7 cellular contexts compared by ENCODE assay signal in the genomic region with DNA sequence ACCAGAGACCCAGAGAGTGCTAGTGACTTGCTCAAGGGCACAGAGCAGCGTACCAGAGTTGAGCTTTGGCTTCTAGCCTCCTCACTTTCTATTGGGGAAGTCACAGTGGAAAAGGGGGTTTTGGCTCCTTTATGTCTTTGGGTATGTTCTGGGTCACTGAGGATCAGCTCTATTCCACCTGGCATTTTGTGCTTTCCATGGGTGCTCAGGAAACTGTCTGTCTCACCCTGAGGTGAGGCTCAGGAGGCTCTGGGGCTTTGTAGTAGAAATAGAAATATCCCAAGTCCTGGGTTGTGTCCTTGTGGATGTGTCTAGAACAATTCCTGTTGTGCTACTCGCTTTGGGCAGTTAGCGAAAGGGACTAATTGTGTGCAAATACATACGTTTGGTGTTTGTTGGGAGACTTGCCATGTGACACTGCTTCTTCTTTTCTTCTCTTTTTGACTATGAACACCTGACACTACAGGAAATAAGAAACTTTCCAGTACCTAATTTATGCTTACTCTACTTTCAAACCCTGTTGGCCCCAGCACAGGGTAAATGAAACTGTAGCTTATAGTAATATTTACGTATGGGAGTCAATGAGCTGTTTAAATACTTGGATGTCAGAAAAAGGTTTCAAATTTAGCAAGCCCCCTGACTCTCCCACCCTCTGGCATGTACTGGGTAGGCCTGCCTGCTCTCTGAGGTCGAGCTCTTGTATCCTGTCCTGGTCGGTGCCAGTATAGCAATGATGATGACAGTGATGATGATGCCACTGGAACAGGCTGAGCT. TPM values are rescaled to one million over a fixed set of nuclear protein-coding genes. Genes with fewer than 3 reads are reported as not detected.
DNase-seq lines count a peak whose midpoint lies in the region; ATAC-seq and TF ChIP-seq lines count a peak whose summit lies in the region.

No MANE protein-coding gene starts in this region.

- no peak overlapping the region for H3K4me3 Mint-ChIP-seq in activated CD8-positive, alpha-beta T cell treated with anti-CD3 and anti-CD28 coated beads, Interleukin-2, amount 10 ng/mL, durations not matched to agents 7 days and 5 days
- H3K4me3 Mint-ChIP-seq in HFFc6 = no peak overlapping the region

- no peaks in the 10 kb centered on the region for H3K27me3 Mint-ChIP-seq in activated CD8-positive, alpha-beta T cell treated with anti-CD3 and anti-CD28 coated beads, Interleukin-2, amount 10 ng/mL, durations not matched to agents 7 days and 5 days (ENCODE audit: low read depth)
- H3K27me3 Mint-ChIP-seq in HFFc6 (ENCODE audit: insufficient read depth) = peaks cover 11% of the 10 kb centered on the region

- peak; percentile 22 for TF ChIP-seq POLR2A in GM19099 (IDR thresholded peaks at IDR 0.05; ENCODE audit: extremely low read depth, insufficient read length, low read depth)

- peak; percentile 57 for ATAC-seq in HG02981 (IDR thresholded peaks at IDR 0.05; ENCODE audit: unreplicated experiment)
- ATAC-seq in activated CD8-positive, alpha-beta T cell treated with anti-CD3 and anti-CD28 coated beads, Interleukin-2, amount 10 ng/mL, durations not matched to agents 7 days and 5 days = peak; percentile 44
- ATAC-seq in left colon = no peak

- POLR2A ChIA-PET in activated CD8-positive, alpha-beta T cell treated with anti-CD3 and anti-CD28 coated beads, Interleukin-2, amount 10 ng/mL, durations not matched to agents 7 days and 5 days (lab: Charles Lee) = interaction anchor here (0.5 to 5.5 kb wide), 14 partner anchors 10 to 762 kb away, joined by 3 to 74 read pairs (median 8); a partner anchor contains a TSS

- H3K9me3 Mint-ChIP-seq in activated CD8-positive, alpha-beta T cell treated with anti-CD3 and anti-CD28 coated beads, Interleukin-2, amount 10 ng/mL, durations not matched to agents 7 days and 5 days (ENCODE audit: insufficient read depth) = no peaks in the 10 kb centered on the region
- no peaks in the 10 kb centered on the region for H3K9me3 Mint-ChIP-seq in HFFc6

- intact Hi-C loops in left colon (cut with DNase I, micrococcal nuclease) = no loop called here

- peaks cover 39% of the 10 kb centered on the region for H3K4me1 Mint-ChIP-seq in activated CD8-positive, alpha-beta T cell treated with anti-CD3 and anti-CD28 coated beads, Interleukin-2, amount 10 ng/mL, durations not matched to agents 7 days and 5 days (ENCODE audit: low read depth)
- peaks cover 37% of the 10 kb centered on the region for H3K4me1 Mint-ChIP-seq in HFFc6 (ENCODE audit: low read depth)

- H3K36me3 Mint-ChIP-seq in activated CD8-positive, alpha-beta T cell treated with anti-CD3 and anti-CD28 coated beads, Interleukin-2, amount 10 ng/mL, durations not matched to agents 7 days and 5 days (ENCODE audit: low read depth) = peaks cover 44% of the 10 kb centered on the region
- peaks cover 44% of the 10 kb centered on the region for H3K36me3 Mint-ChIP-seq in HFFc6 (ENCODE audit: low read depth)

- no peak overlapping the region for H3K27ac Mint-ChIP-seq in activated CD8-positive, alpha-beta T cell treated with anti-CD3 and anti-CD28 coated beads, Interleukin-2, amount 10 ng/mL, durations not matched to agents 7 days and 5 days
- no peak overlapping the region for H3K27ac Mint-ChIP-seq in HFFc6

- no peak for TF ChIP-seq CTCF in HFFc6 (IDR thresholded peaks at IDR 0.05)

- DNase-seq in activated CD8-positive, alpha-beta T cell treated with anti-CD3 and anti-CD28 coated beads, Interleukin-2, amount 10 ng/mL, durations not matched to agents 7 days and 5 days = peak; percentile 58
- DNase-seq in stimulated activated CD4-positive, alpha-beta T cell treated with anti-CD3 and anti-CD28 coated beads, Interleukin-4, amount 100 ng/mL, for 4 hours = peak; percentile 21 to 46
- no peak for DNase-seq in left colon
- no peak for DNase-seq in cerebellum (ENCODE audit: low spot score)
- DNase-seq in HFFc6 = no peak

- CTCF ChIA-PET in activated CD8-positive, alpha-beta T cell treated with anti-CD3 and anti-CD28 coated beads, Interleukin-2, amount 10 ng/mL, durations not matched to agents 7 days and 5 days (lab: Charles Lee) = interaction anchor here (0.6 to 3.4 kb wide), 15 partner anchors 10 to 203 kb away, joined by 3 to 24 read pairs (median 6); a partner anchor contains a TSS

RNA-seq across cellular contexts. Expression of a gene that starts 35.6 kb away (rescaled TPM):
- 10 to 100 TPM; 26.8 to 27.1 TPM for total RNA-seq in activated CD8-positive, alpha-beta T cell treated with anti-CD3 and anti-CD28 coated beads, Interleukin-2, amount 10 ng/mL, durations not matched to agents 7 days and 5 days
- total RNA-seq in left colon = 10 to 100 TPM; 33.3 to 60.7 TPM
- 10.4 TPM for total RNA-seq in cerebellum
- 100 to 1,000 TPM in 4 of 6 experiments, 10 to 100 TPM in 2; 54.3 to 132 (median 118) TPM for total RNA-seq in HFFc6 (2021; fragmentation: NEBNext Ultra II Directional; extraction: Animal tissue kit (Norgen Biotek cat#: 25700))

Comparison
In these comparisons a context has a peak if more than half of its experiments do, and no peak if none do; other contexts are left out.
1. DNase-seq: peak in activated CD8-positive, alpha-beta T cell treated with anti-CD3 and anti-CD28 coated beads, Interleukin-2, amount 10 ng/mL, durations not matched to agents 7 days and 5 days (single experiment) and stimulated activated CD4-positive, alpha-beta T cell treated with anti-CD3 and anti-CD28 coated beads, Interleukin-4, amount 100 ng/mL, for 4 hours (2 of 2); none in left colon (0 of 2), cerebellum (single experiment) and HFFc6 (single experiment).